Comparison of ENCODE assay signal across 8 cellular contexts in the genomic region with DNA sequence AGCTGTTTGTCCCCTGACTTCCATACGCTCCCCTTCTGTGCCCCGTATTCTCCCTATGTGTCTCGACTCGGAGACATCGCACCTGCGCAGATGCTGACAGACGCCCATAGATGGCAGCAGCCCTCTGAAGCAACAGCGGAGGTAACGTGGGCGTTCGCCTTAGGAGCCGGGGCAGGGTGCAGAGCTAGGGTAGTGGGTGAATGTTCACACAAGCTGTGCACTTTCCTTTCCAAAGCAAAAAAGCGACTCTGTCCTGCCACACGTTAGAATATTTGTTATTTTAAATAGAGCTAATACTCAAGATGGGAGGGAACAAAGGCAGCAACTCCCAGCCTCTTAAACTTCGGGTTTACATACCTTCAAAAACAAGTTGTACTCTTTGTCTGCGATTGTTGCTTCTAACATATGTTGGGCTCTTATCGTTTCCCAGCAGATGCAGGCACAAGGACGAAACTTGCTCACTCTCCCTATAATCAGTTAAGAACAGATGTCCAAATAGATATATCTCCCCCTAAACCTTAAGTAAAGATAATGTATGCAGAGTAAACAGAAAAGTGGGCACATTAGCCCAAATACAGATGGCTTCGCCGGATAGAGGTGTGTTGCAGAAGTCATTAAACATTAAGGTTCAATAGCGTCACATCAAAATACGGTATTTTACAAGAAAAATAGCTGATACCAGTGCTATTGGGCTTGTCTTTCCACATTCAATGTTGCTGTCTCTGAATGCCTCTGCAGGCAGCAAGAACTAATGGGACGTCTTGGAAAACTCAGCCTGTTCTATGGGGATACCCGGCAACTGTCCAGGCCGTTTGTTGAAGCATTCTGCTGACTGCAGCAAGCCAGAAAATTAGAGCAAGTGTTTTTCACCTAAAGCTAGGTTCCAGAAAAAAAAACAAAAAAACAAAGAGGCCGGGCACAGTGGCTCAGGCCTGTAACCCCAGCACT.
DNase-seq lines count a peak whose midpoint lies in the region; ATAC-seq and TF ChIP-seq lines count a peak whose summit lies in the region.

No MANE protein-coding gene starts in this region.

- H4K20me1 ChIP-seq in BLaER1: no peaks in the 10 kb centered on the region

- TF ChIP-seq EP300 in ovary (IDR thresholded peaks at IDR 0.05): no peak

- ATAC-seq in GM19043 (IDR thresholded peaks at IDR 0.05; ENCODE audit: low read depth, unreplicated experiment) (peak; percentile 95), HG03196 (IDR thresholded peaks at IDR 0.05; ENCODE audit: unreplicated experiment) (peak; percentile 98)

- peaks cover 41% of the 10 kb centered on the region for H3K4me1 ChIP-seq in BLaER1
- H3K4me1 ChIP-seq in Peyer's patch: no peaks in the 10 kb centered on the region
- peaks cover 3% of the 10 kb centered on the region for H3K4me1 ChIP-seq in ovary (ENCODE audit: insufficient read depth)
- H3K4me1 ChIP-seq in tibial artery: peaks cover 0 to 8% (median 4%) of the 10 kb centered on the region in 4 donors

- H3K4me3 ChIP-seq in BLaER1: no peak overlapping the region
- H3K4me3 ChIP-seq in Peyer's patch: no peak overlapping the region
- H3K4me3 ChIP-seq in ovary: no peak overlapping the region
- H3K4me3 ChIP-seq in tibial artery: no peak overlapping the region

- 14 to 19% (median 16%) methylated on average over 26 of the region's 26 CpGs for WGBS in ovary, 3 donors

- H3K27me3 ChIP-seq in BLaER1 (no peaks in the 10 kb centered on the region), Peyer's patch (no peaks in the 10 kb centered on the region), ovary (no peaks in the 10 kb centered on the region), tibial artery (peaks cover 0 to 5% of the 10 kb centered on the region in 2 donors)

- H3K9ac ChIP-seq in BLaER1: no peak overlapping the region; the same call in 1 of the 2 replicates

- DNase-seq in Peyer's patch (peak; percentile 53 to 92 (median 82)), foreskin melanocyte (peak; percentile 20), ovary (peak; percentile 35 to 77 (median 55)), tibial artery (peak; percentile 52 to 68)
- DNase-seq in activated T-helper 1 cell treated with anti-CD3 and anti-CD28 coated beads, Interleukin-2, amount 50 U/mL, for 16 hours (ENCODE audit: low read depth in 1 of 2, low spot score in 1 of 2): peak; percentile 52 to 60

- intact Hi-C loops in ovary (cut with DNase I) (no loop called here), tibial artery (cut with DNase I; ENCODE audit: low total_unique reads) (no loop called here)

- peak overlapping the region; percentile 72 for H3K4me2 ChIP-seq in BLaER1

- TF ChIP-seq CTCF in Peyer's patch (IDR thresholded peaks at IDR 0.05) (peak in 5 of 6 experiments; percentile 42 to 68 (median 57)), ovary (IDR thresholded peaks at IDR 0.05) (peak in 2 of 3 donors; percentile 21 to 56), tibial artery (IDR thresholded peaks at IDR 0.05) (peak in 1 of 2 experiments; percentile 29)

- H3K36me3 ChIP-seq in BLaER1: no peaks in the 10 kb centered on the region
- no peaks in the 10 kb centered on the region for H3K36me3 ChIP-seq in Peyer's patch
- H3K36me3 ChIP-seq in ovary: no peaks in the 10 kb centered on the region
- no peaks in the 10 kb centered on the region for H3K36me3 ChIP-seq in tibial artery

- no peak for TF ChIP-seq POLR2A in Peyer's patch (IDR thresholded peaks at IDR 0.05)
- TF ChIP-seq POLR2A in ovary (IDR thresholded peaks at IDR 0.05): no peak

- H3K9me3 ChIP-seq in BLaER1 (no peaks in the 10 kb centered on the region), Peyer's patch (no peaks in the 10 kb centered on the region), ovary (no peaks in the 10 kb centered on the region), tibial artery (no peaks in the 10 kb centered on the region)

- H3K27ac ChIP-seq in BLaER1 (peak overlapping the region; percentile 52), Peyer's patch (no peak overlapping the region), ovary (no peak overlapping the region), tibial artery (no peak overlapping the region)

Comparison
In these comparisons a context has a peak if more than half of its experiments do, and no peak if none do; other contexts are left out.
1. DNase-seq: peak in every context shown above with its lines; median percentile 82 in Peyer's patch; 60 in tibial artery; 56 in activated T-helper 1 cell treated with anti-CD3 and anti-CD28 coated beads, Interleukin-2, amount 50 U/mL, for 16 hours; 55 in ovary; 20 in foreskin melanocyte.